Comparison of ENCODE assay signal across 10 cellular contexts in genomic region chr10:35449944-35450343, GRCh38.
DNase-seq lines count a peak whose midpoint lies in the region; ATAC-seq and TF ChIP-seq lines count a peak whose summit lies in the region.
"Had no signal": no experiment of that assay in that cellular context is flagged by ENCODE, and none has a peak within 500 bp of the region (broad histone marks: within the 10 kb centered on the region; RNA-seq: fewer than 3 reads in every experiment).

No MANE protein-coding gene starts in this region.

- POLR2A ChIA-PET in activated CD4-positive, alpha-beta memory T cell treated with anti-CD3 and anti-CD28 coated beads for 36 hours (lab: Charles Lee), result no interaction called here
- POLR2A ChIA-PET in activated CD4-positive, alpha-beta memory T cell treated with anti-CD3 and anti-CD28 coated beads, Interleukin-2, amount 10 ng/mL, durations not matched to agents 7 days and 5 days (lab: Charles Lee), result no interaction called here

- H3K9me3 Mint-ChIP-seq in activated CD4-positive, alpha-beta memory T cell treated with anti-CD3 and anti-CD28 coated beads for 36 hours, result peaks cover 11% of the 10 kb centered on the region
- peaks cover 6% of the 10 kb centered on the region for H3K9me3 Mint-ChIP-seq in activated CD4-positive, alpha-beta memory T cell treated with anti-CD3 and anti-CD28 coated beads, Interleukin-2, amount 10 ng/mL, durations not matched to agents 7 days and 5 days
- peaks cover 8% of the 10 kb centered on the region for H3K9me3 Mint-ChIP-seq in activated naive CD8-positive, alpha-beta T cell treated with anti-CD3 and anti-CD28 coated beads for 36 hours

- no peak for TF ChIP-seq CTCF in lung (IDR thresholded peaks at IDR 0.05; ENCODE audit: control extremely low read depth, extremely low read depth)

- intact Hi-C loops in activated CD4-positive, alpha-beta memory T cell treated with anti-CD3 and anti-CD28 coated beads for 36 hours (cut with micrococcal nuclease), result loop anchor here (10.0 kb wide), 1 partner anchor 325 kb away; the partner anchor contains the start of gene CREM

- CTCF ChIA-PET in activated CD4-positive, alpha-beta memory T cell treated with anti-CD3 and anti-CD28 coated beads for 36 hours (lab: Charles Lee), result no interaction called here
- CTCF ChIA-PET in activated CD4-positive, alpha-beta memory T cell treated with anti-CD3 and anti-CD28 coated beads, Interleukin-2, amount 10 ng/mL, durations not matched to agents 7 days and 5 days (lab: Charles Lee), result no interaction called here

- H3K9ac ChIP-seq in subcutaneous abdominal adipose tissue (ENCODE audit: low read length in 5 of 5), result peak overlapping the region in 1 of 5 donors; percentile 5

- H3K4me3 Mint-ChIP-seq in activated CD4-positive, alpha-beta memory T cell treated with anti-CD3 and anti-CD28 coated beads for 36 hours, result no peak overlapping the region
- H3K4me3 Mint-ChIP-seq in activated CD4-positive, alpha-beta memory T cell treated with anti-CD3 and anti-CD28 coated beads, Interleukin-2, amount 10 ng/mL, durations not matched to agents 7 days and 5 days, result no peak overlapping the region
- no peak overlapping the region for H3K4me3 Mint-ChIP-seq in activated naive CD8-positive, alpha-beta T cell treated with anti-CD3 and anti-CD28 coated beads for 36 hours

- WGBS in lung, 2 donors, result 73 to 79% methylated on average over 5 of the region's 5 CpGs

- no peaks in the 10 kb centered on the region for H3K27me3 ChIP-seq in lung (ENCODE audit: control insufficient read depth, insufficient read depth)
- H3K27me3 ChIP-seq in subcutaneous abdominal adipose tissue (ENCODE audit: control insufficient read depth in 5 of 5, insufficient read depth in 4 of 5, low read length in 5 of 5), result no peaks in the 10 kb centered on the region
- H3K27me3 ChIP-seq: testis had no signal

- H3K27me3 Mint-ChIP-seq in activated CD4-positive, alpha-beta memory T cell treated with anti-CD3 and anti-CD28 coated beads for 36 hours, result no peaks in the 10 kb centered on the region
- H3K27me3 Mint-ChIP-seq in activated CD4-positive, alpha-beta memory T cell treated with anti-CD3 and anti-CD28 coated beads, Interleukin-2, amount 10 ng/mL, durations not matched to agents 7 days and 5 days, result no peaks in the 10 kb centered on the region
- no peaks in the 10 kb centered on the region for H3K27me3 Mint-ChIP-seq in activated naive CD8-positive, alpha-beta T cell treated with anti-CD3 and anti-CD28 coated beads for 36 hours

- DNase-seq in activated CD4-positive, alpha-beta memory T cell treated with anti-CD3 and anti-CD28 coated beads for 36 hours, result peak; percentile 31
- DNase-seq in activated CD4-positive, alpha-beta memory T cell treated with anti-CD3 and anti-CD28 coated beads, Interleukin-2, amount 10 ng/mL, durations not matched to agents 7 days and 5 days, result no peak
- DNase-seq in activated naive CD8-positive, alpha-beta T cell treated with anti-CD3 and anti-CD28 coated beads for 36 hours, result no peak
- DNase-seq in lung (ENCODE audit: low spot score) (no peak), CD1c-positive myeloid dendritic cell (ENCODE audit: extremely low spot score) (no peak), cortex of kidney (lab: John Stamatoyannopoulos, UW) (no peak)
- DNase-seq: NCI-H1105 had no signal

- H3K4me3 ChIP-seq in lung (no peak overlapping the region), subcutaneous abdominal adipose tissue (ENCODE audit: low read depth in 1 of 5, low read length in 5 of 5) (peak overlapping the region in 1 of 5 donors; percentile 3)
- H3K4me3 ChIP-seq: testis had no signal

- no peak overlapping the region for H3K27ac Mint-ChIP-seq in activated CD4-positive, alpha-beta memory T cell treated with anti-CD3 and anti-CD28 coated beads for 36 hours
- H3K27ac Mint-ChIP-seq in activated CD4-positive, alpha-beta memory T cell treated with anti-CD3 and anti-CD28 coated beads, Interleukin-2, amount 10 ng/mL, durations not matched to agents 7 days and 5 days, result no peak overlapping the region
- peak overlapping the region; percentile 50 for H3K27ac Mint-ChIP-seq in activated naive CD8-positive, alpha-beta T cell treated with anti-CD3 and anti-CD28 coated beads for 36 hours

- H3K36me3 ChIP-seq in lung (ENCODE audit: control insufficient read depth in 2 of 2, insufficient read depth in 2 of 2, low read length in 2 of 2), result peaks cover 0 to 3% of the 10 kb centered on the region in 2 donors
- H3K36me3 ChIP-seq in subcutaneous abdominal adipose tissue (ENCODE audit: control insufficient read depth in 5 of 5, insufficient read depth in 5 of 5, low read length in 5 of 5), result no peaks in the 10 kb centered on the region

- H3K27ac ChIP-seq in lung (ENCODE audit: low read depth in 1 of 2, low read length in 1 of 2) (peak overlapping the region; percentile 1 to 66), subcutaneous abdominal adipose tissue (ENCODE audit: low read depth, low read length) (peak overlapping the region; percentile 84)
- H3K27ac ChIP-seq: testis had no signal

- ATAC-seq in lung (ENCODE audit: insufficient read depth, low FRiP score) (no peak), HG03457 (IDR thresholded peaks at IDR 0.05; ENCODE audit: unreplicated experiment) (no peak)

- H3K4me1 Mint-ChIP-seq in activated CD4-positive, alpha-beta memory T cell treated with anti-CD3 and anti-CD28 coated beads for 36 hours (ENCODE audit: low read depth), result peaks cover 81% of the 10 kb centered on the region
- peaks cover 55% of the 10 kb centered on the region for H3K4me1 Mint-ChIP-seq in activated CD4-positive, alpha-beta memory T cell treated with anti-CD3 and anti-CD28 coated beads, Interleukin-2, amount 10 ng/mL, durations not matched to agents 7 days and 5 days
- peaks cover 76% of the 10 kb centered on the region for H3K4me1 Mint-ChIP-seq in activated naive CD8-positive, alpha-beta T cell treated with anti-CD3 and anti-CD28 coated beads for 36 hours

- peaks cover 48 to 50% of the 10 kb centered on the region in 2 donors for H3K4me1 ChIP-seq in lung (ENCODE audit: control insufficient read depth in 2 of 2, insufficient read depth in 2 of 2, low read length in 2 of 2)
- H3K4me1 ChIP-seq in subcutaneous abdominal adipose tissue (ENCODE audit: control insufficient read depth in 5 of 5, insufficient read depth in 5 of 5, low read length in 5 of 5), result peaks cover 33 to 91% (median 81%) of the 10 kb centered on the region in 5 donors

- H3K9me3 ChIP-seq in lung (ENCODE audit: control insufficient read depth in 2 of 2, insufficient read depth in 1 of 2, low read length in 1 of 2), result peaks cover 0 to 3% of the 10 kb centered on the region in 2 donors
- peaks cover 0 to 4% (median 0%) of the 10 kb centered on the region in 5 donors for H3K9me3 ChIP-seq in subcutaneous abdominal adipose tissue (ENCODE audit: control insufficient read depth in 5 of 5, low read length in 5 of 5)
- H3K9me3 ChIP-seq: testis had no signal

- peaks cover 10% of the 10 kb centered on the region for H3K36me3 Mint-ChIP-seq in activated CD4-positive, alpha-beta memory T cell treated with anti-CD3 and anti-CD28 coated beads for 36 hours
- peaks cover 12% of the 10 kb centered on the region for H3K36me3 Mint-ChIP-seq in activated CD4-positive, alpha-beta memory T cell treated with anti-CD3 and anti-CD28 coated beads, Interleukin-2, amount 10 ng/mL, durations not matched to agents 7 days and 5 days (ENCODE audit: low read depth)
- peaks cover 20% of the 10 kb centered on the region for H3K36me3 Mint-ChIP-seq in activated naive CD8-positive, alpha-beta T cell treated with anti-CD3 and anti-CD28 coated beads for 36 hours
